Comparison of ENCODE assay signal across 9 cellular contexts in genomic region chr7:21355406-21355874, GRCh38.
A peak's percentile ranks its signal among the peaks of the same experiment; 100 is the strongest.
DNase-seq lines count a peak whose midpoint lies in the region; ATAC-seq and TF ChIP-seq lines count a peak whose summit lies in the region.
"Had no signal": no experiment of that assay in that cellular context is flagged by ENCODE, and none has a peak within 500 bp of the region (broad histone marks: within the 10 kb centered on the region; RNA-seq: fewer than 3 reads in every experiment).

No MANE protein-coding gene starts in this region.

- H3K9me3 Mint-ChIP-seq in activated T-helper 1 cell treated with anti-CD3 and anti-CD28 coated beads, Interleukin-12 subunit alpha, Interleukin-12 subunit beta, Interleukin-2, Interleukin-4 antibody, amounts not matched to agents 30 ng/mL and 10 ng/mL and 1 ng/mL, durations not matched to agents 14 hours and 24 hours and 36 hours: peaks cover 6% of the 10 kb centered on the region

- peak in 54 of 76 experiments; percentile 3 to 77 (median 41) for DNase-seq in HUDEP-2 (lab: John Stamatoyannopoulos, UW; ENCODE audit: unreplicated experiment in 76 of 76)
- DNase-seq in activated T-helper 1 cell treated with anti-CD3 and anti-CD28 coated beads, Interleukin-12 subunit alpha, Interleukin-12 subunit beta, Interleukin-2, Interleukin-4 antibody, amounts not matched to agents 30 ng/mL and 10 ng/mL and 1 ng/mL, durations not matched to agents 14 hours and 24 hours and 36 hours (ENCODE audit: low spot score): peak; percentile 69
- DNase-seq in stimulated activated CD8-positive, alpha-beta memory T cell treated with anti-CD3 and anti-CD28 coated beads, Interleukin-2, amount 100 ng/mL, for 1 hour (ENCODE audit: low read depth in 2 of 2): peak; percentile 8 to 25
- DNase-seq in omental fat pad (ENCODE audit: low spot score): no peak
- no peak for DNase-seq in COLO829 (ENCODE audit: low spot score)
- DNase-seq in NCI-H1436 treated with DMSO at 0.1 percent for 48 hours (lab: John Stamatoyannopoulos, UW): no peak

- H3K4me1 ChIP-seq in DOHH2 (ENCODE audit: control insufficient read depth, low read length): peaks cover 30% of the 10 kb centered on the region
- H3K4me1 ChIP-seq: parathyroid adenoma had no signal

- no peaks in the 10 kb centered on the region for H3K36me3 ChIP-seq in DOHH2 (ENCODE audit: control insufficient read depth, low read length)

- intact Hi-C loops in activated T-helper 1 cell treated with anti-CD3 and anti-CD28 coated beads, Interleukin-12 subunit alpha, Interleukin-12 subunit beta, Interleukin-2, Interleukin-4 antibody, amounts not matched to agents 30 ng/mL and 10 ng/mL and 1 ng/mL, durations not matched to agents 14 hours and 24 hours and 36 hours (cut with micrococcal nuclease): loop anchor here (1.0 to 10.0 kb wide), 8 partner anchors 9 to 1319 kb away; no protein-coding TSS in a partner anchor

- no peaks in the 10 kb centered on the region for H3K27me3 Mint-ChIP-seq in activated T-helper 1 cell treated with anti-CD3 and anti-CD28 coated beads, Interleukin-12 subunit alpha, Interleukin-12 subunit beta, Interleukin-2, Interleukin-4 antibody, amounts not matched to agents 30 ng/mL and 10 ng/mL and 1 ng/mL, durations not matched to agents 14 hours and 24 hours and 36 hours (ENCODE audit: insufficient read depth)

- no peaks in the 10 kb centered on the region for H3K9me3 ChIP-seq in DOHH2 (ENCODE audit: control insufficient read depth, insufficient read depth, low read length)

- H4K20me1 ChIP-seq in DOHH2 (ENCODE audit: control insufficient read depth, insufficient read depth, low read depth, low read length): peaks cover 8% of the 10 kb centered on the region

- H3K27me3 ChIP-seq in DOHH2 (ENCODE audit: control insufficient read depth, low read length): peaks cover 29% of the 10 kb centered on the region

- H3K4me3 ChIP-seq in DOHH2 (ENCODE audit: low read length): no peak overlapping the region

- no peaks in the 10 kb centered on the region for H3K79me2 ChIP-seq in DOHH2 (ENCODE audit: control insufficient read depth, low read length)
- H3K79me2 ChIP-seq: parathyroid adenoma had no signal

- peak overlapping the region; percentile 16 for H3K4me3 Mint-ChIP-seq in activated T-helper 1 cell treated with anti-CD3 and anti-CD28 coated beads, Interleukin-12 subunit alpha, Interleukin-12 subunit beta, Interleukin-2, Interleukin-4 antibody, amounts not matched to agents 30 ng/mL and 10 ng/mL and 1 ng/mL, durations not matched to agents 14 hours and 24 hours and 36 hours

- peaks cover 88% of the 10 kb centered on the region for H3K4me1 Mint-ChIP-seq in activated T-helper 1 cell treated with anti-CD3 and anti-CD28 coated beads, Interleukin-12 subunit alpha, Interleukin-12 subunit beta, Interleukin-2, Interleukin-4 antibody, amounts not matched to agents 30 ng/mL and 10 ng/mL and 1 ng/mL, durations not matched to agents 14 hours and 24 hours and 36 hours (ENCODE audit: low read depth)

- peak overlapping the region; percentile 79 for H3K27ac Mint-ChIP-seq in activated T-helper 1 cell treated with anti-CD3 and anti-CD28 coated beads, Interleukin-12 subunit alpha, Interleukin-12 subunit beta, Interleukin-2, Interleukin-4 antibody, amounts not matched to agents 30 ng/mL and 10 ng/mL and 1 ng/mL, durations not matched to agents 14 hours and 24 hours and 36 hours

- H3K4me2 ChIP-seq in DOHH2 (ENCODE audit: low read length): peak overlapping the region; percentile 31

- no peaks in the 10 kb centered on the region for H3K9me2 ChIP-seq in DOHH2 (replicated peaks; ENCODE audit: control insufficient read depth, low read length)

- H3K36me3 Mint-ChIP-seq in activated T-helper 1 cell treated with anti-CD3 and anti-CD28 coated beads, Interleukin-12 subunit alpha, Interleukin-12 subunit beta, Interleukin-2, Interleukin-4 antibody, amounts not matched to agents 30 ng/mL and 10 ng/mL and 1 ng/mL, durations not matched to agents 14 hours and 24 hours and 36 hours (ENCODE audit: low read depth): peaks cover 5% of the 10 kb centered on the region

- ATAC-seq in GM21390 (IDR thresholded peaks at IDR 0.05; ENCODE audit: unreplicated experiment) (peak; percentile 78), omental fat pad (ENCODE audit: low FRiP score) (no peak)

- H3K27ac ChIP-seq in DOHH2 (ENCODE audit: low read depth, low read length): no peak overlapping the region
- H3K27ac ChIP-seq: parathyroid adenoma had no signal

- peaks cover 21% of the 10 kb centered on the region for H3F3A ChIP-seq in DOHH2 (ENCODE audit: control insufficient read depth, insufficient read depth)

- no peak for TF ChIP-seq CTCF in DOHH2 (IDR thresholded peaks at IDR 0.05; ENCODE audit: low read depth, low read length, poor library complexity, severe bottlenecking)
- TF ChIP-seq CTCF in omental fat pad (IDR thresholded peaks at IDR 0.05): no peak

Comparison
In these comparisons a context has a peak if more than half of its experiments do, and no peak if none do; other contexts are left out.
1. DNase-seq: peak in HUDEP-2 (54 of 76), activated T-helper 1 cell treated with anti-CD3 and anti-CD28 coated beads, Interleukin-12 subunit alpha, Interleukin-12 subunit beta, Interleukin-2, Interleukin-4 antibody, amounts not matched to agents 30 ng/mL and 10 ng/mL and 1 ng/mL, durations not matched to agents 14 hours and 24 hours and 36 hours (single experiment) and stimulated activated CD8-positive, alpha-beta memory T cell treated with anti-CD3 and anti-CD28 coated beads, Interleukin-2, amount 100 ng/mL, for 1 hour (2 of 2); none in omental fat pad (single experiment), COLO829 (single experiment) and NCI-H1436 treated with DMSO at 0.1 percent for 48 hours (single experiment).